17 cellular contexts compared by ENCODE assay signal in the genomic region with DNA sequence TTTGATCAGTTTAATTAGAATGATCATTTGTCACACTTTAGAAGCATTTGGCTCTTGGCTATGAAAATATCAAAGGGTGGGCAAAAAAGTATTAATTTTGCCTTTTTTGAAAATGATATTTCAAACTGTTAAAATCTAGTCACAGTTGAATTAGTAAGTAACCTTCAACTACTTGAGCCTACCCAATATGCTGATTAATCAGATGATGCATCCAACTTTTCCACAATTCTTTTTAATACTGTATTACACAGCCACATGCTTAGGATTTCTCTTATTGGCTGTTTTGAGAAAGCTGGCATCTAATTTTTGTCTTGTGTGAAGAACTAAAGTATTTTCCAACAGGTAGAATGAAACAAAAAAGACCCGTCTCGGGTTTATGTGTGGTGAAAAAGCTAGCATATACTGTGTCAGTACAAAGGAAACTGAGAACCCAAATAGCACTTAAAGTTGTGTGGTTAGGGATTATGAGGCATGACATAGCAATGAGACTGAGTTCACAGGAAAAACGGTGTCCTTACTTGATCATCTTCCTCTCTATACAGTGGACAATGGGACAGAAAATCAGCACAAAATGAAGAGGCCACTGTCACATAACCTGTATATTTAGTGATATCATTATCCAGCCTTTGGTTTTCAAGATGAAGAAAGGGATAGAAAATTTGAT. TPM values are rescaled to one million over a fixed set of nuclear protein-coding genes. Genes with fewer than 3 reads are reported as not detected.
DNase-seq lines count a peak whose midpoint lies in the region; ATAC-seq and TF ChIP-seq lines count a peak whose summit lies in the region.
"Had no signal": no experiment of that assay in that cellular context is flagged by ENCODE, and none has a peak within 500 bp of the region (broad histone marks: within the 10 kb centered on the region; RNA-seq: fewer than 3 reads in every experiment).

No MANE protein-coding gene starts in this region.

- H3K14ac ChIP-seq in IMR-90 (replicated peaks; ENCODE audit: low read depth, low read length) (no peak overlapping the region), mesenchymal stem cell (ENCODE audit: low read length in 2 of 2) (no peak overlapping the region)

- H2BK15ac ChIP-seq in IMR-90 (ENCODE audit: low read depth, low read length): no peak overlapping the region
- no peak overlapping the region for H2BK15ac ChIP-seq in mesenchymal stem cell (ENCODE audit: low read depth, poor library complexity, severe bottlenecking)

- H3K4me2 ChIP-seq in IMR-90 (ENCODE audit: low read depth, low read length): peak overlapping the region; percentile 60; the same call in 1 of the 2 replicates
- no peak overlapping the region for H3K4me2 ChIP-seq in mesenchymal stem cell (ENCODE audit: low read length, poor library complexity, severe bottlenecking)
- H3K4me2 ChIP-seq: BLaER1 had no signal

- H3K36me3 ChIP-seq in IMR-90 (ENCODE audit: control insufficient read depth, insufficient read depth, low read length): no peaks in the 10 kb centered on the region
- H3K36me3 ChIP-seq in mesenchymal stem cell (ENCODE audit: control insufficient read depth in 1 of 2, insufficient read depth in 2 of 2, low read depth in 1 of 2, low read length in 2 of 2): no peaks in the 10 kb centered on the region
- H3K36me3 ChIP-seq in Caco-2 (ENCODE audit: control insufficient read depth, insufficient read depth, low read length): no peaks in the 10 kb centered on the region
- H3K36me3 ChIP-seq in uterus: no peaks in the 10 kb centered on the region
- H3K36me3 ChIP-seq: BLaER1, cardiac muscle cell, tibial nerve had no signal

- H3K9ac ChIP-seq in IMR-90 (ENCODE audit: low read depth, low read length) (no peak overlapping the region), mesenchymal stem cell (ENCODE audit: low read length) (no peak overlapping the region)
- H3K9ac ChIP-seq: BLaER1 had no signal

- no peak overlapping the region for H4K5ac ChIP-seq in IMR-90 (ENCODE audit: low read depth, low read length)

- H2AK5ac ChIP-seq in IMR-90 (ENCODE audit: low read depth, low read length) (no peak overlapping the region), mesenchymal stem cell (ENCODE audit: low read length, severe bottlenecking) (no peak overlapping the region)

- TF ChIP-seq RAD21 in IMR-90 (IDR thresholded peaks at IDR 0.05; ENCODE audit: low read length): no peak

- H2BK5ac ChIP-seq in IMR-90 (ENCODE audit: low read depth, low read length, poor library complexity, severe bottlenecking): peak overlapping the region; percentile 47
- H2BK5ac ChIP-seq in mesenchymal stem cell (ENCODE audit: low read depth, low read length, poor library complexity, severe bottlenecking): no peak overlapping the region

- no peak overlapping the region for H3K4me3 Mint-ChIP-seq in Caco-2 (ENCODE audit: unreplicated experiment)
- H3K4me3 Mint-ChIP-seq in effector memory CD8-positive, alpha-beta T cell: no peak overlapping the region
- H3K4me3 Mint-ChIP-seq: activated CD8-positive, alpha-beta T cell treated with anti-CD3 and anti-CD28 coated beads for 36 hours; IgD-negative memory B cell had no signal

- no peak overlapping the region for H2BK20ac ChIP-seq in IMR-90 (ENCODE audit: low read depth, low read length)

- in situ Hi-C loops in IMR-90 (cut with MboI; ENCODE audit: low sequenced_read_pairs): no loop called here
- in situ Hi-C loops in astrocyte of the spinal cord (cut with HindIII; ENCODE audit: low sequenced_read_pairs): no loop called here

- no CpG with 5 or more reads among the region's 3 CpGs for WGBS in IMR-90 (ENCODE audit: extremely low coverage in 2 of 2, insufficient read length in 1 of 2), 2 experiments
- 45% methylated on average over 2 of the region's 3 CpGs for WGBS in mesenchymal stem cell

- H2AFZ ChIP-seq in IMR-90 (replicated peaks; ENCODE audit: low read length, poor library complexity) (no peak overlapping the region), mesenchymal stem cell (ENCODE audit: low read depth, low read length) (no peak overlapping the region)

- no peak for TF ChIP-seq POLR2A in IMR-90 (IDR thresholded peaks at IDR 0.05; ENCODE audit: low read depth, low read length)
- TF ChIP-seq POLR2A in uterus (IDR thresholded peaks at IDR 0.05): no peak

- dilution Hi-C loops in IMR-90 (cut with HindIII; ENCODE audit: low sequenced_read_pairs, unreplicated experiment): no loop called here

- H4K8ac ChIP-seq in IMR-90 (ENCODE audit: low read depth in 2 of 2, low read length in 2 of 2) (no peak overlapping the region), mesenchymal stem cell (ENCODE audit: low read length) (no peak overlapping the region)

- no peak overlapping the region for H3K27ac ChIP-seq in IMR-90 (ENCODE audit: insufficient read depth, low read length)
- no peak overlapping the region for H3K27ac ChIP-seq in mesenchymal stem cell (ENCODE audit: low read length, poor library complexity, severe bottlenecking)
- no peak overlapping the region for H3K27ac ChIP-seq in uterus
- H3K27ac ChIP-seq: BLaER1, cardiac muscle cell, tibial nerve had no signal

- H3K56ac ChIP-seq in IMR-90 (ENCODE audit: extremely low read depth, insufficient read depth, low read length): no peak overlapping the region

- BruUV-seq in IMR-90 (replicated peaks; lab: Mats Ljungman, UMichigan) (no TSS peak), Caco-2 (replicated peaks; lab: Mats Ljungman, UMichigan) (no TSS peak)

- H3K18ac ChIP-seq in IMR-90 (ENCODE audit: low read depth, low read length) (no peak overlapping the region), mesenchymal stem cell (ENCODE audit: low read depth in 1 of 2, low read length in 2 of 2) (no peak overlapping the region)

- H3K4me3 ChIP-seq in AG10803 (ENCODE audit: low read length): no peak overlapping the region
- H3K4me3 ChIP-seq in IMR-90 (ENCODE audit: insufficient read depth, low read depth, low read length): no peak overlapping the region; the same call in 1 of the 2 replicates
- H3K4me3 ChIP-seq in astrocyte of the spinal cord (ENCODE audit: low read depth, low read length): no peak overlapping the region
- no peak overlapping the region for H3K4me3 ChIP-seq in mesenchymal stem cell (ENCODE audit: insufficient read depth in 1 of 2, low read depth in 1 of 2, low read length in 2 of 2)
- H3K4me3 ChIP-seq in Caco-2 (ENCODE audit: low read depth, low read length): no peak overlapping the region
- no peak overlapping the region for H3K4me3 ChIP-seq in uterus
- H3K4me3 ChIP-seq: BLaER1, cardiac muscle cell, tibial nerve had no signal

- intact Hi-C loops in IMR-90 (cut with micrococcal nuclease) (no loop called here), Caco-2 (cut with micrococcal nuclease; ENCODE audit: unreplicated experiment) (no loop called here), uterus (cut with DNase I; ENCODE audit: low total_unique reads) (no loop called here)

- no peak overlapping the region for H2AK9ac ChIP-seq in IMR-90 (replicated peaks; ENCODE audit: low read depth, low read length, poor library complexity)

- H2BK12ac ChIP-seq in mesenchymal stem cell (ENCODE audit: low read length in 2 of 2): no peak overlapping the region

- POLR2A ChIA-PET in IMR-90 (lab: Charles Lee; ENCODE audit: unreplicated experiment) (no interaction called here), Caco-2 (lab: Charles Lee) (no interaction called here)

- DNase-seq in AG10803 (ENCODE audit: low read depth): peak; percentile 64
- peak; percentile 80 for DNase-seq in IMR-90
- DNase-seq in astrocyte of the spinal cord (ENCODE audit: low read depth, low spot score): peak; percentile 84
- peak; percentile 82 for DNase-seq in mesenchymal stem cell
- DNase-seq in Caco-2: no peak
- DNase-seq in uterus: no peak
- no peak for DNase-seq in effector memory CD8-positive, alpha-beta T cell
- DNase-seq in activated T-cell treated with anti-CD3 and anti-CD28 coated beads, Interleukin-2, amount 50 U/mL, for 48 hours: no peak
- DNase-seq: activated CD8-positive, alpha-beta T cell treated with anti-CD3 and anti-CD28 coated beads for 36 hours; NCI-H1417 treated with DMSO at 0.1 percent for 48 hours; NCI-H69; posterior cingulate gyrus; SIG-M5 had no signal

- H3K9me3 ChIP-seq in IMR-90 (ENCODE audit: control insufficient read depth, insufficient read depth, low read length) (no peaks in the 10 kb centered on the region), mesenchymal stem cell (ENCODE audit: control insufficient read depth, low read length) (no peaks in the 10 kb centered on the region), Caco-2 (peaks cover 3% of the 10 kb centered on the region; the same call in 1 of the 2 replicates), uterus (no peaks in the 10 kb centered on the region)
- H3K9me3 ChIP-seq: BLaER1, tibial nerve had no signal

- H3K27me3 ChIP-seq in IMR-90 (ENCODE audit: control insufficient read depth, insufficient read depth, low read length) (no peaks in the 10 kb centered on the region), mesenchymal stem cell (ENCODE audit: control insufficient read depth in 1 of 2, insufficient read depth in 1 of 2, low read length in 2 of 2) (no peaks in the 10 kb centered on the region), Caco-2 (replicated peaks; ENCODE audit: control insufficient read depth, insufficient read depth, low read length) (no peaks in the 10 kb centered on the region; the same call in none of the 2 replicates), uterus (no peaks in the 10 kb centered on the region)
- H3K27me3 ChIP-seq: BLaER1, cardiac muscle cell, tibial nerve had no signal

- H4K91ac ChIP-seq in IMR-90 (ENCODE audit: insufficient read depth, low read depth, low read length) (no peak overlapping the region), mesenchymal stem cell (ENCODE audit: low read length) (no peak overlapping the region)

- H3K9me1 ChIP-seq in IMR-90 (ENCODE audit: insufficient read depth, low read length): no peaks in the 10 kb centered on the region; the same call in 1 of the 2 replicates

- H3K4me1 Mint-ChIP-seq in Caco-2 (ENCODE audit: low read depth, unreplicated experiment): no peaks in the 10 kb centered on the region
- no peaks in the 10 kb centered on the region for H3K4me1 Mint-ChIP-seq in effector memory CD8-positive, alpha-beta T cell (ENCODE audit: low read depth in 2 of 2)
- H3K4me1 Mint-ChIP-seq: IgD-negative memory B cell had no signal

- TF ChIP-seq CTCF in AG10803 (conservative IDR thresholded peaks at IDR 0.05; ENCODE audit: low read length): no peak
- no peak for TF ChIP-seq CTCF in IMR-90 (conservative IDR thresholded peaks at IDR 0.05; ENCODE audit: low read depth, low read length)
- no peak for TF ChIP-seq CTCF in astrocyte of the spinal cord (IDR thresholded peaks at IDR 0.05; ENCODE audit: low read depth, low read length)
- TF ChIP-seq CTCF in Caco-2 (IDR thresholded peaks at IDR 0.05; ENCODE audit: insufficient read depth in 1 of 2, low read depth in 1 of 2, low read length in 1 of 2, severe bottlenecking in 1 of 2, unreplicated experiment in 1 of 2): no peak
- no peak for TF ChIP-seq CTCF in uterus (IDR thresholded peaks at IDR 0.05)

- peak; percentile 88 for ATAC-seq in IMR-90 (ENCODE audit: low read depth)
- no peak for ATAC-seq in effector memory CD8-positive, alpha-beta T cell (replicated peaks)
- ATAC-seq: activated CD8-positive, alpha-beta T cell treated with anti-CD3 and anti-CD28 coated beads for 36 hours had no signal

- H3K79me1 ChIP-seq in IMR-90 (ENCODE audit: low read depth in 1 of 2, low read length in 2 of 2) (peaks cover 16 to 20% of the 10 kb centered on the region in 2 experiments; a peak in 1 of 4 replicates), mesenchymal stem cell (replicated peaks; ENCODE audit: low read length, poor library complexity, severe bottlenecking) (peaks cover 4% of the 10 kb centered on the region)

- no peaks in the 10 kb centered on the region for H3K36me3 Mint-ChIP-seq in Caco-2 (ENCODE audit: insufficient read depth, unreplicated experiment)
- H3K36me3 Mint-ChIP-seq in effector memory CD8-positive, alpha-beta T cell (ENCODE audit: insufficient read depth): no peaks in the 10 kb centered on the region
- H3K36me3 Mint-ChIP-seq: IgD-negative memory B cell had no signal

- no peak overlapping the region for H2BK120ac ChIP-seq in IMR-90 (ENCODE audit: low read depth, low read length)
- H2BK120ac ChIP-seq in mesenchymal stem cell (ENCODE audit: low read depth, low read length): no peak overlapping the region

- H3K9me3 Mint-ChIP-seq in Caco-2 (ENCODE audit: unreplicated experiment): no peaks in the 10 kb centered on the region
- H3K9me3 Mint-ChIP-seq in effector memory CD8-positive, alpha-beta T cell: no peaks in the 10 kb centered on the region
- H3K9me3 Mint-ChIP-seq: activated CD8-positive, alpha-beta T cell treated with anti-CD3 and anti-CD28 coated beads for 36 hours; IgD-negative memory B cell had no signal

- CTCF ChIA-PET in IMR-90 (lab: Yijun Ruan, JAX) (interaction anchor here (0.7 to 1.6 kb wide), 2 partner anchors 39 to 73 kb away, joined by 3 to 4 read pairs; no protein-coding TSS in a partner anchor), Caco-2 (lab: Charles Lee) (interaction anchor here (0.7 kb wide), 1 partner anchor 239 kb away, joined by 3 read pairs; no protein-coding TSS in a partner anchor)

- no peak overlapping the region for H3K4ac ChIP-seq in IMR-90 (ENCODE audit: low read depth, low read length)
- H3K4ac ChIP-seq in mesenchymal stem cell (ENCODE audit: low read depth in 1 of 2, low read length in 2 of 2): no peak overlapping the region

- no peaks in the 10 kb centered on the region for H4K20me1 ChIP-seq in IMR-90 (ENCODE audit: insufficient read depth, low read length)
- H4K20me1 ChIP-seq: BLaER1 had no signal

- H3K27me3 Mint-ChIP-seq in Caco-2 (ENCODE audit: insufficient read depth, unreplicated experiment): peaks cover 13% of the 10 kb centered on the region
- H3K27me3 Mint-ChIP-seq in effector memory CD8-positive, alpha-beta T cell: peaks cover 29 to 46% of the 10 kb centered on the region in 2 donors

- H3K4me1 ChIP-seq in IMR-90 (ENCODE audit: control insufficient read depth, insufficient read depth, low read length) (no peaks in the 10 kb centered on the region), mesenchymal stem cell (ENCODE audit: control insufficient read depth, insufficient read depth, low read depth, low read length) (no peaks in the 10 kb centered on the region), Caco-2 (no peaks in the 10 kb centered on the region), uterus (no peaks in the 10 kb centered on the region)
- H3K4me1 ChIP-seq: tibial nerve had no signal

- H3K23ac ChIP-seq in IMR-90 (ENCODE audit: low read depth, low read length): no peak overlapping the region
- H3K23ac ChIP-seq in mesenchymal stem cell (ENCODE audit: low read length in 2 of 2): no peak overlapping the region

- H3K27ac Mint-ChIP-seq in Caco-2 (ENCODE audit: unreplicated experiment): no peak overlapping the region
- H3K27ac Mint-ChIP-seq in effector memory CD8-positive, alpha-beta T cell: no peak overlapping the region
- H3K27ac Mint-ChIP-seq: activated CD8-positive, alpha-beta T cell treated with anti-CD3 and anti-CD28 coated beads for 36 hours; IgD-negative memory B cell had no signal

RNA-seq across cellular contexts. Expression of a gene that starts 11.7 kb away (rescaled TPM):
- total RNA-seq in IMR-90 (2012; rRNA removed) (2.8 and 3.2 TPM in 2 replicates), Caco-2 (2022) (1.0 and 1.5 TPM in 2 replicates), uterus (1 to 10 TPM; 1.8 to 9.9 (median 2.8) TPM)
- 3.1 and 3.7 TPM in 2 replicates for polyA plus RNA-seq in IMR-90 (2012; rRNA removed)
- polyA plus RNA-seq in IMR-90 (2012; cell fraction: cytosol; rRNA removed): 1.4 and 2.0 TPM in 2 replicates
- polyA plus RNA-seq in IMR-90 (2012; cell fraction: nucleus; rRNA removed; ENCODE audit: low replicate concordance): 1.0 and 4.5 TPM in 2 replicates
- 5.0 TPM for polyA plus RNA-seq in mesenchymal stem cell (2013, experiment 1 of 2)
- polyA plus RNA-seq in mesenchymal stem cell (2013, experiment 2 of 2): 5.0 TPM
- polyA plus RNA-seq: IgD-negative memory B cell had no signal

Comparison
In these comparisons a context has a peak if more than half of its experiments do, and no peak if none do; other contexts are left out.
1. DNase-seq: peak in AG10803 (single experiment), IMR-90 (single experiment), astrocyte of the spinal cord (single experiment) and mesenchymal stem cell (single experiment); none in Caco-2 (0 of 2), uterus (0 of 2), effector memory CD8-positive, alpha-beta T cell (0 of 3) and activated T-cell treated with anti-CD3 and anti-CD28 coated beads, Interleukin-2, amount 50 U/mL, for 48 hours (0 of 2).